ENCODE assay signal across 25 cellular contexts in genomic region chr7:32170838-32171237, GRCh38.
"Had no signal": no experiment of that assay in that cellular context is flagged by ENCODE, and none has a peak within 500 bp of the region (broad histone marks: within the 10 kb centered on the region; RNA-seq: fewer than 3 reads in every experiment).

No MANE protein-coding gene starts in this region.

- H3K27ac ChIP-seq: dorsolateral prefrontal cortex, epithelial cell of prostate, gastrocnemius medialis, parathyroid adenoma, right lobe of liver, testis, tibial artery had no signal

- H3K27me3 ChIP-seq: dorsolateral prefrontal cortex, gastrocnemius medialis, right lobe of liver, testis, tibial artery had no signal

- H3K4me3 ChIP-seq: dorsolateral prefrontal cortex, gastrocnemius medialis, lung, right lobe of liver, testis, tibial artery had no signal

- H2AFZ ChIP-seq: parathyroid adenoma had no signal

- ATAC-seq: esophagus mucosa, gastrocnemius medialis, left lobe of liver, natural killer cell, right lobe of liver had no signal

- H3K9me3 ChIP-seq: gastrocnemius medialis, right lobe of liver, testis, tibial artery had no signal

- H3K9ac ChIP-seq: parathyroid adenoma had no signal

- H3K4me3 Mint-ChIP-seq: endodermal cell, memory B cell, natural killer cell, type B pancreatic cell had no signal

- H3K4me1 ChIP-seq: gastrocnemius medialis, parathyroid adenoma, right lobe of liver, testis, tibial artery had no signal

- DNase-seq: dorsolateral prefrontal cortex; effector CD4-positive, alpha-beta T cell; endodermal cell; foreskin fibroblast; gastrocnemius medialis; head of caudate nucleus; kidney; natural killer cell; right lobe of liver; small intestine; stimulated activated CD4-positive, alpha-beta T cell treated with anti-CD3 and anti-CD28 coated beads, Interleukin-15, amount 100 ng/mL, for 24 hours; stimulated activated CD4-positive, alpha-beta T cell treated with anti-CD3 and anti-CD28 coated beads, Interleukin-2, amount 100 ng/mL, for 48 hours; stimulated activated CD8-positive, alpha-beta memory T cell treated with anti-CD3 and anti-CD28 coated beads, Interleukin-4, amount 100 ng/mL, for 48 hours; stimulated activated naive CD4-positive, alpha-beta T cell; substantia nigra; testis; tibial artery had no signal

- H3K36me3 ChIP-seq: gastrocnemius medialis, right lobe of liver, tibial artery had no signal

- H3K27ac Mint-ChIP-seq: endodermal cell, memory B cell, natural killer cell, progenitor cell of endocrine pancreas, type B pancreatic cell had no signal

- H3K9me3 Mint-ChIP-seq: memory B cell, type B pancreatic cell had no signal

- H3K4me1 Mint-ChIP-seq: memory B cell, natural killer cell had no signal
